Comparison of ENCODE assay signal across 18 cellular contexts in the genomic region with DNA sequence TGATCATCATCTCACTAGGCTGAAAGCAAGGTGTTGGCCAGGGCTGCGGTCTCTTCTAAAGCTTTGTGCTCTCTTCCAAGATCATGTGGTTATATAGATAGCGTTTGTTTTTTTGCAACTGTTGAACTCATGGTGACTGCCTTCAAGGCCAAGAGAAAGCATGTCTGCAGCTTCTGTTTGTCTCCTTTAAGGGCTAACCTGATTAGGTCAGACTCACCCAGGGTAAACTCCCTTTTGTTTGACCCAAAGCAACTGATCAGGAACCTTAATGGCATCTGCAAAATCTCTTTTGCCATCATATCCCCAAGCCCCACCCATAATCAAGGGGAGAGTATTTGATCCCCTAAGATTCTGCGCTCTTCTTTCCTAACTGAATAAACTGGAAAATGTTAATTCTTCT.
A peak's percentile ranks its signal among the peaks of the same experiment; 100 is the strongest.
DNase-seq lines count a peak whose midpoint lies in the region; ATAC-seq, FAIRE-seq and TF ChIP-seq lines count a peak whose summit lies in the region.
"Had no signal": no experiment of that assay in that cellular context is flagged by ENCODE, and none has a peak within 500 bp of the region (broad histone marks: within the 10 kb centered on the region; RNA-seq: fewer than 3 reads in every experiment).

No MANE protein-coding gene starts in this region.

- FAIRE-seq in K562 (lab: Jason Lieb, UNC): no peak
- FAIRE-seq: G401.6, GM12891, GM19239 had no signal

- TF ChIP-seq POLR2A in K562 (conservative IDR thresholded peaks at IDR 0.05): no peak

- in situ Hi-C loops in K562 (cut with MboI): no loop called here

- intact Hi-C loops in K562 (cut with micrococcal nuclease) (no loop called here), head of caudate nucleus (cut with DNase I) (no loop called here)

- no peaks in the 10 kb centered on the region for H3K9me3 ChIP-seq in K562 (replicated peaks; ENCODE audit: control insufficient read depth, insufficient read depth, low read depth, low read length)
- H3K9me3 ChIP-seq: A549; BLaER1 treated with 17β-estradiol and CSF1 and Interleukin-3, amounts not matched to agents 10 nM and 100 nM; Caco-2 had no signal

- H3K9ac ChIP-seq in K562 (ENCODE audit: insufficient read depth in 1 of 2, low read depth in 2 of 2, low read length in 2 of 2): no peak overlapping the region
- H3K9ac ChIP-seq: BLaER1 treated with 17β-estradiol and CSF1 and Interleukin-3, amounts not matched to agents 10 nM and 100 nM had no signal

- no TSS peak for BruUV-seq in K562 (replicated peaks; lab: Mats Ljungman, UMichigan)

- TF ChIP-seq EP300 in K562 (IDR thresholded peaks at IDR 0.05; ENCODE audit: low read length): no peak

- POLR2A ChIA-PET in K562 (lab: Yijun Ruan, JAX): no interaction called here

- no peaks in the 10 kb centered on the region for H3K27me3 ChIP-seq in K562 (ENCODE audit: control insufficient read depth in 2 of 2, insufficient read depth in 2 of 2, low read length in 2 of 2)

- DNase-seq in DMS79 treated with DMSO at 0.1 percent for 48 hours (lab: John Stamatoyannopoulos, UW): peak; percentile 14
- DNase-seq in DMS79 (lab: John Stamatoyannopoulos, UW): no peak
- peak in 3 of 4 experiments; percentile 4 to 27 (median 7) for DNase-seq in K562 (ENCODE audit: extremely low read depth in 1 of 4, low spot score in 3 of 4)
- no peak for DNase-seq in amniotic stem cell (lab: John Stamatoyannopoulos, UW)
- DNase-seq in head of caudate nucleus: no peak
- DNase-seq: AML-193; Caco-2; Calu3; CD4-positive, alpha-beta T cell; CD8-positive, alpha-beta T cell; GF-D8 had no signal

- CTCF ChIA-PET in K562 (lab: Yijun Ruan, JAX; ENCODE audit: low intra/inter-chr PET ratio): no interaction called here

- no peak overlapping the region for H2AFZ ChIP-seq in K562 (ENCODE audit: low read depth, low read length)

- H3K36me3 ChIP-seq in K562 (ENCODE audit: control insufficient read depth, insufficient read depth, low read length): no peaks in the 10 kb centered on the region
- H3K36me3 ChIP-seq: BLaER1 treated with 17β-estradiol and CSF1 and Interleukin-3, amounts not matched to agents 10 nM and 100 nM had no signal

- H3K4me2 ChIP-seq in K562 (ENCODE audit: insufficient read depth, low read length): no peak overlapping the region
- H3K4me2 ChIP-seq: A549; BLaER1 treated with 17β-estradiol and CSF1 and Interleukin-3, amounts not matched to agents 10 nM and 100 nM had no signal

- no peak; the same call in 2 of the 3 replicates for ATAC-seq in K562
- ATAC-seq: A549; CD8-positive, alpha-beta T cell had no signal

- no peaks in the 10 kb centered on the region for H4K20me1 ChIP-seq in K562 (replicated peaks; ENCODE audit: control insufficient read depth, insufficient read depth, low read length)

- no peak overlapping the region for H3K4me3 ChIP-seq in K562
- H3K4me3 ChIP-seq: A549; BLaER1 treated with 17β-estradiol and CSF1 and Interleukin-3, amounts not matched to agents 10 nM and 100 nM had no signal

- no peak for TF ChIP-seq CTCF in K562 (IDR thresholded peaks at IDR 0.05 in 2 of 3, conservative IDR thresholded peaks at IDR 0.05 in 1 of 3; ENCODE audit: insufficient read depth in 2 of 3, low read depth in 1 of 3, low read length in 3 of 3)

- H3K4me1 ChIP-seq in K562 (replicated peaks in 1 of 2; ENCODE audit: control insufficient read depth in 2 of 2, insufficient read depth in 2 of 2, low read length in 2 of 2): no peaks in the 10 kb centered on the region
- H3K4me1 ChIP-seq: A549; BLaER1 treated with 17β-estradiol and CSF1 and Interleukin-3, amounts not matched to agents 10 nM and 100 nM; Caco-2 had no signal

- H3K27ac ChIP-seq in K562 (ENCODE audit: extremely low read depth, low read depth, low read length): no peak overlapping the region
- H3K27ac ChIP-seq: 22Rv1; A549; BLaER1 treated with 17β-estradiol and CSF1 and Interleukin-3, amounts not matched to agents 10 nM and 100 nM; C4-2B had no signal

- H3K79me2 ChIP-seq in K562 (ENCODE audit: control insufficient read depth, insufficient read depth, low read length): no peaks in the 10 kb centered on the region

- TF ChIP-seq RAD21 in K562 (CRISPR knock-in tag; conservative IDR thresholded peaks at IDR 0.05 in 1 of 2, IDR thresholded peaks at IDR 0.05 in 1 of 2): no peak

- WGBS in K562 (ENCODE audit: insufficient coverage, low coverage, missing lambda C conversion rate): 10% methylated on average over 3 of the region's 3 CpGs

- no peaks in the 10 kb centered on the region for H3K9me1 ChIP-seq in K562 (ENCODE audit: control insufficient read depth, insufficient read depth, low read length)

TF ChIP-seq in K562, 482 proteins besides CTCF, POLR2A, EP300 and RAD21:
- TF ChIP-seq HDAC8 (tag; IDR thresholded peaks at IDR 0.05) (no peak), ZNF239 (CRISPR knock-in tag; IDR thresholded peaks at IDR 0.05) (peak; percentile 39; the same call in 1 of the 2 replicates), ZNF134 (CRISPR knock-in tag; conservative IDR thresholded peaks at IDR 0.05) (peak; percentile 92)
- TF ChIP-seq, protein P1, sequence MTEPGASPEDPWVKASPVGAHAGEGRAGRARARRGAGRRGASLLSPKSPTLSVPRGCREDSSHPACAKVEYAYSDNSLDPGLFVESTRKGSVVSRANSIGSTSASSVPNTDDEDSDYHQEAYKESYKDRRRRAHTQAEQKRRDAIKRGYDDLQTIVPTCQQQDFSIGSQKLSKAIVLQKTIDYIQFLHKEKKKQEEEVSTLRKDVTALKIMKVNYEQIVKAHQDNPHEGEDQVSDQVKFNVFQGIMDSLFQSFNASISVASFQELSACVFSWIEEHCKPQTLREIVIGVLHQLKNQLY (CRISPR knock-in tag; conservative IDR thresholded peaks at IDR 0.05): no peak

Comparison
In these comparisons a context has a peak if more than half of its experiments do, and no peak if none do; other contexts are left out.
1. DNase-seq: peak in DMS79 treated with DMSO at 0.1 percent for 48 hours (single experiment) and K562 (3 of 4); none in DMS79 (single experiment), amniotic stem cell (single experiment) and head of caudate nucleus (0 of 42).